Comparison of ENCODE assay signal across 8 cellular contexts in the genomic region with DNA sequence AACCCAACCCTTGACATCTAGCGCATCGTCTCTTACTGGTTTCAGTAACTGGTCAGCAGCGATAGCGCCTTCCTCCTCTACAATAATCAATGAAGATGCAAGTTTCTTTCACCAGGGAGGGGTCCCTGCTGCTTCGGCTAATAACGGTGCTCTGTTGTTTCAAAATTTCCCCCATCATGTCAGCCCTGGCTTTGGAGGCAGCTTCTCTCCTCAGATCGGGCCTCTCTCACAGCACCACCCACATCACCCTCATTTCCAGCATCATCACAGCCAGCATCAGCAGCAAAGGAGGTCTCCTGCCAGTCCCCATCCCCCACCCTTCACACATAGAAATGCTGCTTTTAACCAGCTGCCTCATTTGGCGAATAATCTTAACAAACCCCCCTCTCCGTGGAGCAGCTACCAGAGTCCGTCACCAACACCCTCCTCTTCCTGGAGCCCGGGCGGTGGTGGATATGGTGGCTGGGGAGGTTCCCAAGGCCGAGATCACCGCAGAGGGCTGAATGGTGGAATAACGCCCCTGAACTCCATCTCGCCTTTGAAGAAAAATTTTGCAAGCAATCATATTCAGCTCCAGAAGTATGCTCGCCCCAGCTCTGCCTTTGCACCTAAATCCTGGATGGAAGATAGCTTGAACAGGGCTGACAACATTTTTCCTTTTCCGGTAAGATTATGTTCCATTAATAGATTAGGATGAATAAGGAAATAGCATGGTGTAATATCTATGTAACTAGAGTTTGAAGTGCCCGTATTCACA. TPM values are rescaled to one million over a fixed set of nuclear protein-coding genes. Genes with fewer than 3 reads are reported as not detected.
DNase-seq lines count a peak whose midpoint lies in the region; ATAC-seq and TF ChIP-seq lines count a peak whose summit lies in the region.

No MANE protein-coding gene starts in this region.

- H3K27ac ChIP-seq in SJSA1 (0 out of 2 replicates have a peak overlapping the region, but pooled peaks have one; percentile 7), endodermal cell (ENCODE audit: low read depth, low read length) (no peak overlapping the region)

- H3K27ac Mint-ChIP-seq in activated CD4-positive, alpha-beta T cell treated with anti-CD3 and anti-CD28 coated beads for 36 hours = peak overlapping the region; percentile 14
- H3K27ac Mint-ChIP-seq in endodermal cell = peak overlapping the region; percentile 9
- peak overlapping the region in 2 of 6 donors; percentile 7 to 69 for H3K27ac Mint-ChIP-seq in naive B cell

- H3K36me3 ChIP-seq in SJSA1 (peaks cover 13% of the 10 kb centered on the region), endodermal cell (ENCODE audit: control insufficient read depth, insufficient read depth, low read length) (no peaks in the 10 kb centered on the region)

- H3K4me3 ChIP-seq in SJSA1 (peak overlapping the region; percentile 61), endodermal cell (ENCODE audit: low read length) (peak overlapping the region; percentile 88)

- peaks cover 61% of the 10 kb centered on the region for H3K4me1 Mint-ChIP-seq in activated CD4-positive, alpha-beta T cell treated with anti-CD3 and anti-CD28 coated beads for 36 hours
- H3K4me1 Mint-ChIP-seq in endodermal cell (peaks cover 29% of the 10 kb centered on the region), naive B cell (peaks cover 50 to 75% (median 74%) of the 10 kb centered on the region in 3 donors)

- intact Hi-C loops in activated CD4-positive, alpha-beta T cell treated with anti-CD3 and anti-CD28 coated beads for 36 hours (cut with DNase I, micrococcal nuclease) = no loop called here

- POLR2A ChIA-PET in activated CD4-positive, alpha-beta T cell treated with anti-CD3 and anti-CD28 coated beads for 36 hours (lab: Charles Lee) = interaction anchor here (0.9 kb wide), 1 partner anchor 15 kb away, joined by 3 read pairs; no protein-coding TSS in a partner anchor

- peak overlapping the region; percentile 24 for H3K9ac ChIP-seq in endodermal cell (ENCODE audit: extremely low read depth, low read length, poor library complexity, severe bottlenecking)

- peak; percentile 26 for DNase-seq in activated CD4-positive, alpha-beta T cell treated with anti-CD3 and anti-CD28 coated beads for 36 hours
- no peak for DNase-seq in activated CD4-positive, alpha-beta T cell treated with anti-CD3 and anti-CD28 coated beads, Interleukin-2, amount 50 U/mL, for 1 hour
- peak in 1 of 2 experiments; percentile 52 for DNase-seq in SJSA1 (ENCODE audit: low read depth in 1 of 2, low spot score in 2 of 2)
- peak; percentile 74 for DNase-seq in endodermal cell
- DNase-seq in naive B cell = no peak
- DNase-seq in activated effector memory CD4-positive, alpha-beta T cell treated with Interleukin-2 at 50 U/mL for 16 hours = no peak

- no peaks in the 10 kb centered on the region for H3K27me3 ChIP-seq in SJSA1 (replicated peaks)
- H3K27me3 ChIP-seq in endodermal cell (ENCODE audit: control insufficient read depth, insufficient read depth, low read length, poor library complexity, severe bottlenecking) = no peaks in the 10 kb centered on the region

- H3K9me3 ChIP-seq in SJSA1 (replicated peaks) (no peaks in the 10 kb centered on the region), endodermal cell (ENCODE audit: control insufficient read depth, low read length) (no peaks in the 10 kb centered on the region)

- no peaks in the 10 kb centered on the region for H3K9me3 Mint-ChIP-seq in activated CD4-positive, alpha-beta T cell treated with anti-CD3 and anti-CD28 coated beads for 36 hours (ENCODE audit: low read depth)
- H3K9me3 Mint-ChIP-seq in endodermal cell (no peaks in the 10 kb centered on the region), naive B cell (peaks cover 6 to 14% (median 10%) of the 10 kb centered on the region in 7 donors)

- H3K36me3 Mint-ChIP-seq in activated CD4-positive, alpha-beta T cell treated with anti-CD3 and anti-CD28 coated beads for 36 hours (ENCODE audit: low read depth) = no peaks in the 10 kb centered on the region
- H3K36me3 Mint-ChIP-seq in endodermal cell (ENCODE audit: low read depth) = no peaks in the 10 kb centered on the region
- no peaks in the 10 kb centered on the region for H3K36me3 Mint-ChIP-seq in naive B cell

- no peak for ATAC-seq in activated CD4-positive, alpha-beta T cell treated with anti-CD3 and anti-CD28 coated beads for 36 hours
- ATAC-seq in naive B cell (ENCODE audit: low read depth in 2 of 2) (no peak), GM18867 (IDR thresholded peaks at IDR 0.05; ENCODE audit: unreplicated experiment) (no peak), GM19467 (IDR thresholded peaks at IDR 0.05; ENCODE audit: unreplicated experiment) (no peak)

- TF ChIP-seq CTCF in endodermal cell (conservative IDR thresholded peaks at IDR 0.05) = no peak

- peak overlapping the region; percentile 96 for H3K4me3 Mint-ChIP-seq in activated CD4-positive, alpha-beta T cell treated with anti-CD3 and anti-CD28 coated beads for 36 hours
- H3K4me3 Mint-ChIP-seq in endodermal cell (peak overlapping the region; percentile 93), naive B cell (peak overlapping the region; percentile 75 to 99 (median 97))

- CTCF ChIA-PET in activated CD4-positive, alpha-beta T cell treated with anti-CD3 and anti-CD28 coated beads for 36 hours (lab: Charles Lee) = interaction anchor here (0.7 to 2.4 kb wide), 7 partner anchors 11 to 275 kb away, joined by 3 to 10 read pairs (median 4); no protein-coding TSS in a partner anchor

- H3K4me1 ChIP-seq in SJSA1 (replicated peaks) = peaks cover 41% of the 10 kb centered on the region
- no peaks in the 10 kb centered on the region for H3K4me1 ChIP-seq in endodermal cell (ENCODE audit: control insufficient read depth, insufficient read depth, low read length)

- WGBS in endodermal cell (ENCODE audit: insufficient coverage in 1 of 2, insufficient read length in 1 of 2), 2 experiments = 57 to 68% methylated on average over 10 to 19 of the region's 19 CpGs

- H3K27me3 Mint-ChIP-seq in activated CD4-positive, alpha-beta T cell treated with anti-CD3 and anti-CD28 coated beads for 36 hours = no peaks in the 10 kb centered on the region
- no peaks in the 10 kb centered on the region for H3K27me3 Mint-ChIP-seq in endodermal cell (ENCODE audit: insufficient read depth)
- H3K27me3 Mint-ChIP-seq in naive B cell = no peaks in the 10 kb centered on the region

RNA-seq across cellular contexts. Expression of a gene that starts 2.2 kb away (rescaled TPM):
- total RNA-seq in activated CD4-positive, alpha-beta T cell treated with anti-CD3 and anti-CD28 coated beads for 36 hours = 1 to 10 TPM; 5.6 to 8.3 TPM
- total RNA-seq in SJSA1 (2014; rRNA removed; shearing (Covaris generic)) = 23.4 and 27.1 TPM in 2 replicates
- 10 to 100 TPM in 1 of 2 donors, 1 to 10 TPM in 1; 9.4 to 11.3 TPM for total RNA-seq in endodermal cell
- polyA plus RNA-seq in endodermal cell (2013, experiment 1 of 2) = 9.7 TPM
- polyA plus RNA-seq in endodermal cell (2013, experiment 2 of 2) = 9.3 TPM
- polyA plus RNA-seq in naive B cell (ENCODE audit: low read depth in 6 of 6) = 1 to 10 TPM in 5 of 6 donors, not detected in 1; 4.8 to 8.8 (median 6.0) TPM

Comparison
In these comparisons a context has a peak if more than half of its experiments do, and no peak if none do; other contexts are left out.
1. DNase-seq: peak in activated CD4-positive, alpha-beta T cell treated with anti-CD3 and anti-CD28 coated beads for 36 hours (single experiment) and endodermal cell (single experiment); none in activated CD4-positive, alpha-beta T cell treated with anti-CD3 and anti-CD28 coated beads, Interleukin-2, amount 50 U/mL, for 1 hour (single experiment), naive B cell (single experiment) and activated effector memory CD4-positive, alpha-beta T cell treated with Interleukin-2 at 50 U/mL for 16 hours (single experiment).
2. Peak in every context shown above with its lines, with median percentiles within 50 percentile points of each other: H3K4me3 Mint-ChIP-seq.